In genomic region chr17:81004336-81005015, GRCh38 we compare ENCODE assay signal across 8 cellular contexts. TPM values are rescaled to one million over a fixed set of nuclear protein-coding genes. Genes with fewer than 3 reads are reported as not detected.
DNase-seq lines count a peak whose midpoint lies in the region; ATAC-seq, FAIRE-seq and TF ChIP-seq lines count a peak whose summit lies in the region.

No MANE protein-coding gene starts in this region.

- FAIRE-seq in GM12892 (lab: Jason Lieb, UNC) = no peak

- TF ChIP-seq EP300 in esophagus muscularis mucosa (IDR thresholded peaks at IDR 0.05) = no peak

- WGBS in esophagus muscularis mucosa = 11% methylated on average over 10 of the region's 46 CpGs
- WGBS in prostate gland = 4% methylated on average over 30 of the region's 46 CpGs

- TF ChIP-seq CTCF in WTC11 (IDR thresholded peaks at IDR 0.05) (no peak), esophagus muscularis mucosa (IDR thresholded peaks at IDR 0.05) (no peak), prostate gland (IDR thresholded peaks at IDR 0.05) (no peak)

- intact Hi-C loops in esophagus muscularis mucosa (cut with DNase I) (no loop called here), prostate gland (cut with DNase I) (no loop called here)

- H3K4me1 ChIP-seq in esophagus muscularis mucosa = peaks cover 18 to 42% (median 32%) of the 10 kb centered on the region in 4 donors
- H3K4me1 ChIP-seq in prostate gland (replicated peaks) = no peaks in the 10 kb centered on the region

- no peaks in the 10 kb centered on the region for H3K9me3 Mint-ChIP-seq in WTC11

- POLR2A ChIA-PET in WTC11 (lab: Charles Lee) = interaction anchor here (0.6 kb wide), 1 partner anchor 40 kb away, joined by 3 read pairs; no protein-coding TSS in a partner anchor

- H3K27ac ChIP-seq in esophagus muscularis mucosa (replicated peaks in 1 of 4) (no peak overlapping the region), skin epidermis (no peak overlapping the region), prostate gland (no peak overlapping the region)

- H3K4me3 ChIP-seq in esophagus muscularis mucosa (peak overlapping the region; percentile 32 to 43 (median 40)), skin epidermis (peak overlapping the region in 4 of 7 experiments; percentile 2 to 20 (median 12)), prostate gland (no peak overlapping the region)

- peaks cover 3% of the 10 kb centered on the region; the same call in 1 of the 2 replicates for H3K4me1 Mint-ChIP-seq in WTC11

- DNase-seq in GM12892 (ENCODE audit: insufficient read length) (peak; percentile 30), WTC11 (ENCODE audit: low spot score) (no peak), esophagus muscularis mucosa (ENCODE audit: extremely low spot score) (no peak), HT-29 (ENCODE audit: low spot score) (no peak), prostate gland (ENCODE audit: low spot score) (no peak), NCI-H2196 (lab: John Stamatoyannopoulos, UW; ENCODE audit: unreplicated experiment) (no peak)

- H3K9me3 ChIP-seq in esophagus muscularis mucosa (no peaks in the 10 kb centered on the region), prostate gland (no peaks in the 10 kb centered on the region)

- peak overlapping the region; percentile 63 for H3K4me3 Mint-ChIP-seq in WTC11

- peaks cover 2 to 35% (median 19%) of the 10 kb centered on the region in 4 donors for H3K27me3 ChIP-seq in esophagus muscularis mucosa
- H3K27me3 ChIP-seq in prostate gland (replicated peaks; ENCODE audit: insufficient read depth) = peaks cover 2% of the 10 kb centered on the region

- CTCF ChIA-PET in WTC11 (lab: Charles Lee) = interaction anchor here (0.5 to 2.2 kb wide), 9 partner anchors 16 to 811 kb away, joined by 3 to 8 read pairs (median 3); no protein-coding TSS in a partner anchor

- no peak for TF ChIP-seq POLR2A in GM12892 (IDR thresholded peaks at IDR 0.05; ENCODE audit: low read depth, low read length)
- no peak for TF ChIP-seq POLR2A in esophagus muscularis mucosa (IDR thresholded peaks at IDR 0.05; ENCODE audit: low read depth)
- TF ChIP-seq POLR2A in prostate gland (IDR thresholded peaks at IDR 0.05) = no peak

- ATAC-seq in WTC11 = peak; percentile 36
- no peak for ATAC-seq in HG03521 (IDR thresholded peaks at IDR 0.05; ENCODE audit: unreplicated experiment)

- no peak overlapping the region for H3K27ac Mint-ChIP-seq in WTC11

- peaks cover 54% of the 10 kb centered on the region for H3K27me3 Mint-ChIP-seq in WTC11 (ENCODE audit: low read depth)

- H3K36me3 ChIP-seq in esophagus muscularis mucosa = peaks cover 6 to 12% (median 10%) of the 10 kb centered on the region in 4 donors
- peaks cover 0 to under 1% of the 10 kb centered on the region in 2 donors for H3K36me3 ChIP-seq in prostate gland

- no peaks in the 10 kb centered on the region for H3K36me3 Mint-ChIP-seq in WTC11

TF ChIP-seq in WTC11, 78 proteins besides CTCF, POLR2A, EP300 and RAD21:
- TF ChIP-seq ZNF416 (CRISPR knock-in tag; IDR thresholded peaks at IDR 0.05) (0 out of 2 replicates have a peak, but pooled peaks have one; percentile 15), ZNF423 (CRISPR knock-in tag; IDR thresholded peaks at IDR 0.05) (peak; percentile 54), IRF2 (CRISPR knock-in tag; IDR thresholded peaks at IDR 0.05; ENCODE audit: borderline replicate concordance, low read depth) (no peak), CREM (CRISPR knock-in tag; IDR thresholded peaks at IDR 0.05) (no peak), CREB1 (CRISPR knock-in tag; IDR thresholded peaks at IDR 0.05) (no peak), ATF3 (CRISPR knock-in tag; conservative IDR thresholded peaks at IDR 0.05) (no peak)

RNA-seq across cellular contexts. Expression of gene CHMP6, which starts 12.8 kb away (rescaled TPM):
- 11.9 TPM for polyA plus RNA-seq in GM12892 (2012; ENCODE audit: missing spikeins)
- total RNA-seq in WTC11 (2021) (15.0 to 23.1 TPM (median 19.6 TPM) in 3 replicates), esophagus muscularis mucosa (10 to 100 TPM; 17.6 to 29.2 (median 25.8) TPM), prostate gland (10 to 100 TPM; 30.6 to 35.3 TPM)
- total RNA-seq in HT-29 (2014; rRNA removed; shearing (Covaris generic)) = 9.7 and 12.7 TPM in 2 replicates

RNA-seq across cellular contexts. Expression of gene BAIAP2, which starts 30.5 kb away (rescaled TPM):
- polyA plus RNA-seq in GM12892 (2012; ENCODE audit: missing spikeins) = 1.5 TPM
- 16.9 to 20.7 TPM (median 18.4 TPM) in 3 replicates for total RNA-seq in WTC11 (2021)
- total RNA-seq in esophagus muscularis mucosa = 10 to 100 TPM; 31.1 to 54.5 (median 36.7) TPM
- total RNA-seq in HT-29 (2014; rRNA removed; shearing (Covaris generic)) = 93.8 and 105 TPM in 2 replicates
- total RNA-seq in prostate gland = 100 to 1,000 TPM; 125 to 148 TPM

Comparison
In these comparisons a context has a peak if more than half of its experiments do, and no peak if none do; other contexts are left out.
1. H3K4me3 ChIP-seq: peak in esophagus muscularis mucosa (4 of 4) and skin epidermis (4 of 7); none in prostate gland (0 of 2).